8 cellular contexts compared by ENCODE assay signal in the genomic region with DNA sequence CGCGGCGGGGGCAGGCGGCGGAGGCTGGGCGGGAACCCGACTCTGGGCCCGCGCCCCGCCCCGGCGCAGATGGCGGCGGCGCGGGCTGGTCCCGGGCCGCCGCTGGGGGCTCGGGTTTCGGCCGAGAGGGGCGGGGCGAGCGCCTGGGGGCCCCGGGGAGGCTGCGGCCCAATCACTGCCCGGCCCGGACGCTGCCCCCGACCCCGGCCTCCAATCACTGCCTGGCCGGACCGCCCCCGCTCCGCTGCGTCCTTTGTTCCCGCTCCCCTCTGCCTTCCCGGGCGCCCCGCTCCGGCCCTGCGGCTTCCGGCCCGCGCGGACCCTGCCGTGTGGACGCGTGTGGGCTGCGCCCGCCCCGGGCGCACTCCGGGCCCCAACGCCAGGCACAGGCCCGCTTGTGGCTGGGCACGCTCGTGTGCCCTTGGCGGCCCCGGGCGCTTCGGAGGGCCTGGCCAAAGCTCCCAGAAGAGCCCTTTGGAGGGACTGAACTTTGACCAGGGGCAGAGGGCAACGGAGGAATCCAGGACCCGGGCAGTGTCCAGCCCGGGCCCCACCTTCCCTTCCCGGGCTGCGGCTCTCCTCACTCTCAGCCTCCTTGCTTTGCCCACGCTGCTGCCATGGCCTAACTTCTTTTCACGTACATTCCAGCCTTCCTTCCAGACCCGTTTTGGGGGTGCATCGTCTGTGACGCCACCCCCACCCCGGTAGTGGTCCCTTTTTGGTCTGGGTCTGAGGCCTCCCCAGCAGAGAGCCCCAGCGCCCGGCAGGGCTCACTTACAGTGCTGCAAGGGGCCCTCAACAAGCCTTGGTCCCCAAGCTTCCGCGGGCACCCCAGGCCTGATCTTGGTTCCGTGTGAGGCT. TPM values are rescaled to one million over a fixed set of nuclear protein-coding genes. Genes with fewer than 3 reads are reported as not detected.
DNase-seq lines count a peak whose midpoint lies in the region; ATAC-seq and TF ChIP-seq lines count a peak whose summit lies in the region.

No MANE protein-coding gene starts in this region.

- H3K27ac ChIP-seq in breast epithelium: peak overlapping the region; percentile 86 to 90
- H3K27ac ChIP-seq in iPS-20b (ENCODE audit: low read length): peak overlapping the region; percentile 100

- peak; percentile 33 to 54 for ATAC-seq in activated T-cell treated with anti-CD3 and anti-CD28 coated beads, Interleukin-2, amount 50 U/mL, for 4 hours
- ATAC-seq in HG02571 (IDR thresholded peaks at IDR 0.05; ENCODE audit: unreplicated experiment): peak; percentile 52
- ATAC-seq in sciatic nerve: peak; percentile 84
- no peak for ATAC-seq in GM18870 (IDR thresholded peaks at IDR 0.05; ENCODE audit: unreplicated experiment)

- H3K36me3 ChIP-seq in breast epithelium: no peaks in the 10 kb centered on the region
- H3K36me3 ChIP-seq in iPS-20b (ENCODE audit: insufficient read depth, low read depth, low read length): no peaks in the 10 kb centered on the region

- intact Hi-C loops in breast epithelium (cut with DNase I; ENCODE audit: low total_unique reads) (loop anchor here (2.0 kb wide), 1 partner anchor 34 kb away; no protein-coding TSS in a partner anchor), sciatic nerve (cut with DNase I) (no loop called here)

- no peak for TF ChIP-seq CTCF in breast epithelium (IDR thresholded peaks at IDR 0.05)

- H3K4me3 ChIP-seq in breast epithelium (peak overlapping the region; percentile 47 to 66 (median 58)), iPS-20b (ENCODE audit: low read length) (peak overlapping the region; percentile 79)

- no peaks in the 10 kb centered on the region for H3K36me3 Mint-ChIP-seq in activated T-cell treated with anti-CD3 and anti-CD28 coated beads, Interleukin-2, amount 50 U/mL, for 4 hours (ENCODE audit: insufficient read depth)

- H3K4me1 ChIP-seq in breast epithelium: no peaks in the 10 kb centered on the region
- H3K4me1 ChIP-seq in iPS-20b (ENCODE audit: insufficient read depth, low read length): peaks cover 6% of the 10 kb centered on the region; the same call in 1 of the 2 replicates

- H3K27me3 ChIP-seq in breast epithelium (no peaks in the 10 kb centered on the region), iPS-20b (ENCODE audit: insufficient read depth, low read length) (no peaks in the 10 kb centered on the region)

- no peaks in the 10 kb centered on the region for H3K9me3 ChIP-seq in breast epithelium
- H3K9me3 ChIP-seq in iPS-20b (ENCODE audit: insufficient read depth, low read depth, low read length): no peaks in the 10 kb centered on the region

- no peak for DNase-seq in activated T-cell treated with anti-CD3 and anti-CD28 coated beads, Interleukin-2, amount 50 U/mL, for 4 hours
- no peak for DNase-seq in activated T-cell treated with anti-CD3 and anti-CD28 coated beads for 4 hours
- DNase-seq in NCI-H226: peak; percentile 72
- peak in 1 of 2 donors; percentile 67 for DNase-seq in breast epithelium (ENCODE audit: low spot score in 2 of 2)
- peak; percentile 92 for DNase-seq in sciatic nerve (ENCODE audit: low spot score)

- peak overlapping the region; percentile 99 for H3K9ac ChIP-seq in iPS-20b (ENCODE audit: low read depth, low read length)

- no peak for TF ChIP-seq POLR2A in breast epithelium (IDR thresholded peaks at IDR 0.05)

- H3K27me3 Mint-ChIP-seq in activated T-cell treated with anti-CD3 and anti-CD28 coated beads, Interleukin-2, amount 50 U/mL, for 4 hours (ENCODE audit: low read depth): peaks cover 25% of the 10 kb centered on the region

- H3K4me3 Mint-ChIP-seq in activated T-cell treated with anti-CD3 and anti-CD28 coated beads, Interleukin-2, amount 50 U/mL, for 4 hours: peak overlapping the region; percentile 56

- no peaks in the 10 kb centered on the region for H3K9me3 Mint-ChIP-seq in activated T-cell treated with anti-CD3 and anti-CD28 coated beads, Interleukin-2, amount 50 U/mL, for 4 hours

- H3K4me1 Mint-ChIP-seq in activated T-cell treated with anti-CD3 and anti-CD28 coated beads, Interleukin-2, amount 50 U/mL, for 4 hours (ENCODE audit: low read depth): peaks cover 8% of the 10 kb centered on the region

RNA-seq across cellular contexts. Expression of a gene that starts 27.1 kb away (rescaled TPM):
- 1,000 to 10,000 TPM; 2,248 to 2,672 (median 2,390) TPM for total RNA-seq in activated T-cell treated with anti-CD3 and anti-CD28 coated beads, Interleukin-2, amount 50 U/mL, for 4 hours
- total RNA-seq in breast epithelium (1,000 to 10,000 TPM in 1 of 3 donors, 100 to 1,000 TPM in 2; 678 to 1,077 (median 956) TPM), sciatic nerve (779 TPM)

Comparison
In these comparisons a context has a peak if more than half of its experiments do, and no peak if none do; other contexts are left out.
1. DNase-seq: peak in NCI-H226 (single experiment) and sciatic nerve (single experiment); none in activated T-cell treated with anti-CD3 and anti-CD28 coated beads, Interleukin-2, amount 50 U/mL, for 4 hours (single experiment) and activated T-cell treated with anti-CD3 and anti-CD28 coated beads for 4 hours (single experiment).